ENCODE assay signal across 8 cellular contexts in genomic region chr3:177679568-177680441, GRCh38.
DNase-seq lines count a peak whose midpoint lies in the region; ATAC-seq and TF ChIP-seq lines count a peak whose summit lies in the region.

No MANE protein-coding gene starts in this region.

- peak; percentile 58 for ATAC-seq in effector memory CD8-positive, alpha-beta T cell (replicated peaks)

- H3K9me3 Mint-ChIP-seq in effector memory CD8-positive, alpha-beta T cell: no peaks in the 10 kb centered on the region

- 43% methylated on average over 5 of the region's 5 CpGs for WGBS in hepatocyte (ENCODE audit: low lambda C conversion rate, missing lambda C conversion rate)

- no peaks in the 10 kb centered on the region for H3K36me3 Mint-ChIP-seq in effector memory CD8-positive, alpha-beta T cell (ENCODE audit: insufficient read depth)

- peaks cover 31% of the 10 kb centered on the region for H3F3A ChIP-seq in Loucy (ENCODE audit: low read depth)

- H3K9ac ChIP-seq in Loucy (ENCODE audit: low read depth, low read length, poor library complexity, severe bottlenecking): peak overlapping the region; percentile 72

- H2AFZ ChIP-seq in Loucy (ENCODE audit: low read length) (no peak overlapping the region), hepatocyte (no peak overlapping the region)

- H3K9me3 ChIP-seq in Loucy (ENCODE audit: insufficient read depth, low read depth, low read length) (no peaks in the 10 kb centered on the region), hepatocyte (ENCODE audit: low read depth) (no peaks in the 10 kb centered on the region)

- H3K4me3 Mint-ChIP-seq in effector memory CD8-positive, alpha-beta T cell: peak overlapping the region; percentile 2 to 13

- H3K4me1 Mint-ChIP-seq in effector memory CD8-positive, alpha-beta T cell (ENCODE audit: low read depth in 2 of 2): peaks cover 31 to 53% of the 10 kb centered on the region in 2 donors

- no peaks in the 10 kb centered on the region for H3K36me3 ChIP-seq in Loucy (ENCODE audit: insufficient read depth, low read length)
- H3K36me3 ChIP-seq in hepatocyte (replicated peaks; ENCODE audit: insufficient read depth, low read depth): no peaks in the 10 kb centered on the region

- H3K4me1 ChIP-seq in Loucy (ENCODE audit: insufficient read depth, low read length, poor library complexity, severe bottlenecking): peaks cover 89% of the 10 kb centered on the region
- peaks cover 6% of the 10 kb centered on the region for H3K4me1 ChIP-seq in hepatocyte (ENCODE audit: insufficient read depth)

- H3K4me3 ChIP-seq in Loucy (ENCODE audit: low read length, poor library complexity, severe bottlenecking) (peak overlapping the region; percentile 46), hepatocyte (no peak overlapping the region)

- DNase-seq in stimulated activated CD4-positive, alpha-beta T cell treated with anti-CD3 and anti-CD28 coated beads, Interleukin-15, amount 100 ng/mL, for 24 hours: peak; percentile 51
- no peak for DNase-seq in stimulated activated CD4-positive, alpha-beta T cell treated with anti-CD3 and anti-CD28 coated beads, Interleukin-2, amount 100 ng/mL, for 48 hours
- DNase-seq in effector memory CD8-positive, alpha-beta T cell: peak in 1 of 3 experiments; percentile 10
- peak; percentile 45 for DNase-seq in stimulated activated CD8-positive, alpha-beta memory T cell treated with anti-CD3 and anti-CD28 coated beads, Interleukin-4, amount 100 ng/mL, for 48 hours
- no peak for DNase-seq in NCI-H69 (lab: John Stamatoyannopoulos, UW)
- no peak for DNase-seq in hepatocyte (ENCODE audit: low spot score)
- no peak for DNase-seq in NCI-H446 treated with DMSO at 0.1 percent for 48 hours (lab: John Stamatoyannopoulos, UW)

- H3K9me2 ChIP-seq in Loucy (replicated peaks; ENCODE audit: low read depth, low read length) (no peaks in the 10 kb centered on the region), hepatocyte (replicated peaks; ENCODE audit: insufficient read depth) (no peaks in the 10 kb centered on the region)

- H3K27me3 Mint-ChIP-seq in effector memory CD8-positive, alpha-beta T cell: no peaks in the 10 kb centered on the region

- peak overlapping the region; percentile 33 to 83 for H3K27ac Mint-ChIP-seq in effector memory CD8-positive, alpha-beta T cell

- H4K20me1 ChIP-seq in Loucy (ENCODE audit: insufficient read depth, low read length, poor library complexity, severe bottlenecking): no peaks in the 10 kb centered on the region
- H4K20me1 ChIP-seq in hepatocyte (ENCODE audit: insufficient read depth, poor library complexity, severe bottlenecking): no peaks in the 10 kb centered on the region

- TF ChIP-seq CTCF in Loucy (conservative IDR thresholded peaks at IDR 0.05; ENCODE audit: low read length): 0 out of 2 replicates have a peak, but pooled peaks have one; percentile 18
- no peak for TF ChIP-seq CTCF in hepatocyte (IDR thresholded peaks at IDR 0.05; ENCODE audit: poor library complexity)

- H3K27me3 ChIP-seq in Loucy (ENCODE audit: insufficient read depth, low read length, poor library complexity, severe bottlenecking): no peaks in the 10 kb centered on the region
- no peaks in the 10 kb centered on the region for H3K27me3 ChIP-seq in hepatocyte

- H3K27ac ChIP-seq in hepatocyte: no peak overlapping the region

- H3K79me2 ChIP-seq in Loucy (ENCODE audit: insufficient read depth, low read length) (0 out of 2 replicates have a peak, but pooled peaks cover 4% of the 10 kb centered on the region), hepatocyte (no peaks in the 10 kb centered on the region)

- H3K4me2 ChIP-seq in Loucy (ENCODE audit: low read depth, low read length, poor library complexity, severe bottlenecking): peak overlapping the region; percentile 66
- H3K4me2 ChIP-seq in hepatocyte: no peak overlapping the region

Comparison
In these comparisons a context has a peak if more than half of its experiments do, and no peak if none do; other contexts are left out.
1. DNase-seq: peak in stimulated activated CD4-positive, alpha-beta T cell treated with anti-CD3 and anti-CD28 coated beads, Interleukin-15, amount 100 ng/mL, for 24 hours (single experiment) and stimulated activated CD8-positive, alpha-beta memory T cell treated with anti-CD3 and anti-CD28 coated beads, Interleukin-4, amount 100 ng/mL, for 48 hours (single experiment); none in stimulated activated CD4-positive, alpha-beta T cell treated with anti-CD3 and anti-CD28 coated beads, Interleukin-2, amount 100 ng/mL, for 48 hours (0 of 2), NCI-H69 (single experiment), hepatocyte (single experiment) and NCI-H446 treated with DMSO at 0.1 percent for 48 hours (single experiment).